8 cellular contexts compared by ENCODE assay signal in the genomic region with DNA sequence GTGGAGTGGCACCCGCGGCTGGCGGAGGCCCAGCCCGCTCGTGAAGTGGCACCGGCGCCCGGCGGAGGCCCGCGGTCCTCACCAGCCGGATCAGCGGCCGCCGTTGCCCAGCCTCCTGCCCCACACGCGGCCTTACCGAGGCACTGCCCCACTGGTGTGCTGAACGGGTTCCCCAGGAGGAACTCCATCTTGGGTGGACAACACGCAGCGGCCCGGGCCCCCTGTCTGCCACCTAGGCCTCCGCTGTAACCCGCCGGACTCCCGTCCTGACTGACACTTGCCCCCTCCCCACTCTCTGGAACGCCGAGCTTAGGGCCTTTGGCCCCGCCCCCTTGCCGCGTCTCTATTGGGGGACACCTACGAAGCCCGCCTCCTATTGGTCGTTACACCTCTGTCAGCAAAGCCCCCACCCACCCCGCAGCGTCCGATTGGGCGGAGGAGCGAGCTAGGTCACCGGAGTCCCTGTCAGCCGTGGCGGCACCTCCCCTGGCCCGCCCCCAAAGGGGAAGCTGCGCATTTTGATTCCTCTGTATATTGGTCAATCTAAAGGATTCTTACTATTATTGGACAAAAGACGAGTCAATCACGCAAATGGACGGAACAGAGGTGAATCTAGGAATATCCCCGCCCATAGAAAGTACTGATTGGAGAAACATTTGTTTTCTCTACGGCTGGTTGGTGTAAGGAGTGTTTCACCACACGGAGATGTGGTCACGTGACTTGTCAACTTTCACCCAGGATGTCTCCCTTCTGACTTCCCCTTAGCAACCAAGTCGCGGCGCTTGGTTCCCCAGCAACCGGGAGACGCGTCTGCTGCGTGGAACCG. TPM values are rescaled to one million over a fixed set of nuclear protein-coding genes. Genes with fewer than 3 reads are reported as not detected.
DNase-seq lines count a peak whose midpoint lies in the region; ATAC-seq and TF ChIP-seq lines count a peak whose summit lies in the region.

A gene with protein sequence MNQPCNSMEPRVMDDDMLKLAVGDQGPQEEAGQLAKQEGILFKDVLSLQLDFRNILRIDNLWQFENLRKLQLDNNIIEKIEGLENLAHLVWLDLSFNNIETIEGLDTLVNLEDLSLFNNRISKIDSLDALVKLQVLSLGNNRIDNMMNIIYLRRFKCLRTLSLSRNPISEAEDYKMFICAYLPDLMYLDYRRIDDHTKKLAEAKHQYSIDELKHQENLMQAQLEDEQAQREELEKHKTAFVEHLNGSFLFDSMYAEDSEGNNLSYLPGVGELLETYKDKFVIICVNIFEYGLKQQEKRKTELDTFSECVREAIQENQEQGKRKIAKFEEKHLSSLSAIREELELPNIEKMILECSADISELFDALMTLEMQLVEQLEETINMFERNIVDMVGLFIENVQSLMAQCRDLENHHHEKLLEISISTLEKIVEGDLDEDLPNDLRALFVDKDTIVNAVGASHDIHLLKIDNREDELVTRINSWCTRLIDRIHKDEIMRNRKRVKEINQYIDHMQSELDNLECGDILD (plus strand): TSS at position 737 of the 826 bp plus-strand sequence. CDS start 4,737 bp downstream, outside the sequence.
Gene TOM1L2, minus strand, starts transcription at position 275 of the 826 bp plus-strand sequence. Its CDS starts 87 bp downstream, at position 188.

- H3K36me3 ChIP-seq in DND-41 (ENCODE audit: insufficient read depth, low read length), result no peaks in the 10 kb centered on the region
- H3K36me3 ChIP-seq in KOPT-K1 (ENCODE audit: insufficient read depth, low read length), result no peaks in the 10 kb centered on the region
- no peaks in the 10 kb centered on the region for H3K36me3 ChIP-seq in Peyer's patch
- no peaks in the 10 kb centered on the region for H3K36me3 ChIP-seq in esophagus squamous epithelium
- no peaks in the 10 kb centered on the region for H3K36me3 ChIP-seq in muscle layer of duodenum (ENCODE audit: control insufficient read depth in 1 of 2, insufficient read depth in 2 of 2, low read length in 2 of 2)

- H3K9me3 ChIP-seq in DND-41 (ENCODE audit: insufficient read depth, low read length, severe bottlenecking) (no peaks in the 10 kb centered on the region), KOPT-K1 (ENCODE audit: insufficient read depth, low read length, poor library complexity, severe bottlenecking) (no peaks in the 10 kb centered on the region), Peyer's patch (no peaks in the 10 kb centered on the region), esophagus squamous epithelium (no peaks in the 10 kb centered on the region), muscle layer of duodenum (ENCODE audit: control insufficient read depth in 1 of 2, low read length in 2 of 2) (no peaks in the 10 kb centered on the region)

- H3K27me3 ChIP-seq in DND-41 (ENCODE audit: insufficient read depth, low read length, poor library complexity) (no peaks in the 10 kb centered on the region), Peyer's patch (no peaks in the 10 kb centered on the region), esophagus squamous epithelium (no peaks in the 10 kb centered on the region), muscle layer of duodenum (ENCODE audit: low read depth, low read length) (no peaks in the 10 kb centered on the region)

- TF ChIP-seq CTCF in DND-41 (IDR thresholded peaks at IDR 0.05; ENCODE audit: borderline replicate concordance, extremely low read depth, low read length, poor library complexity, severe bottlenecking), result no peak
- TF ChIP-seq CTCF in Peyer's patch (IDR thresholded peaks at IDR 0.05), result peak in 2 of 6 experiments; percentile 24 to 33
- TF ChIP-seq CTCF in esophagus squamous epithelium (IDR thresholded peaks at IDR 0.05), result peak in 3 of 6 experiments; percentile 6 to 42 (median 18)

- peaks cover 26% of the 10 kb centered on the region for H3K4me1 ChIP-seq in DND-41 (ENCODE audit: insufficient read depth, low read length)
- peaks cover 0 to 14% (median 4%) of the 10 kb centered on the region in 4 donors for H3K4me1 ChIP-seq in Peyer's patch
- peaks cover 17 to 54% (median 20%) of the 10 kb centered on the region in 3 donors for H3K4me1 ChIP-seq in esophagus squamous epithelium
- H3K4me1 ChIP-seq in muscle layer of duodenum (ENCODE audit: control insufficient read depth in 1 of 2, insufficient read depth in 2 of 2, low read length in 2 of 2), result peaks cover 11 to 28% of the 10 kb centered on the region in 2 donors

- H3K27ac ChIP-seq in DND-41 (ENCODE audit: low read length) (peak within 1 kb of the TSS; percentile 34), KOPT-K1 (ENCODE audit: low read depth, low read length, poor library complexity, severe bottlenecking) (peak within 1 kb of the TSS; percentile 52), Peyer's patch (peak within 1 kb of the TSS; percentile 83 to 89 (median 88)), esophagus squamous epithelium (peak within 1 kb of the TSS; percentile 91 to 99 (median 98)), muscle layer of duodenum (ENCODE audit: low read length) (peak within 1 kb of the TSS; percentile 67)

- peaks cover 16% of the 10 kb centered on the region for H3K79me2 ChIP-seq in DND-41 (ENCODE audit: insufficient read depth, low read length)

- H2AFZ ChIP-seq in DND-41 (ENCODE audit: low read depth, low read length), result peak within 1 kb of the TSS; percentile 82

- DNase-seq in DND-41, result peak; percentile 100
- peak; percentile 100 for DNase-seq in Peyer's patch
- peak; percentile 100 for DNase-seq in activated T-helper 1 cell treated with Interleukin-2 at 50 U/mL for 16 hours (ENCODE audit: low read depth)
- DNase-seq in esophagus squamous epithelium (lab: John Stamatoyannopoulos, UW), result peak; percentile 100
- DNase-seq in stimulated activated CD8-positive, alpha-beta memory T cell treated with anti-CD3 and anti-CD28 coated beads, Interleukin-7, amount 100 ng/mL, for 24 hours (ENCODE audit: low read depth), result peak; percentile 100

- intact Hi-C loops in esophagus squamous epithelium (cut with DNase I), result no loop called here

- peak; percentile 95 for ATAC-seq in DND-41 (ENCODE audit: insufficient read depth, low read depth)
- ATAC-seq in GM21825 (IDR thresholded peaks at IDR 0.05; ENCODE audit: unreplicated experiment), result peak; percentile 89

- H3K9ac ChIP-seq in DND-41 (ENCODE audit: low read depth, low read length), result peak within 1 kb of the TSS; percentile 69

- TF ChIP-seq POLR2A in Peyer's patch (IDR thresholded peaks at IDR 0.05) (peak; percentile 69 to 84), esophagus squamous epithelium (IDR thresholded peaks at IDR 0.05) (peak in 3 of 4 donors; percentile 87 to 97 (median 95))

- WGBS in esophagus squamous epithelium, 2 donors, result 0% methylated on average over 13 to 16 of the region's 59 CpGs

- peaks cover 7% of the 10 kb centered on the region; the same call in 1 of the 2 replicates for H4K20me1 ChIP-seq in DND-41 (ENCODE audit: insufficient read depth, low read length)

- H3K4me3 ChIP-seq in DND-41 (ENCODE audit: low read depth in 1 of 2, low read length in 2 of 2) (peak within 1 kb of the TSS; percentile 68 to 79; a peak in 3 of 4 replicates), Peyer's patch (peak within 1 kb of the TSS; percentile 65 to 97 (median 74)), esophagus squamous epithelium (peak within 1 kb of the TSS; percentile 68 to 98 (median 90)), muscle layer of duodenum (ENCODE audit: low read depth in 1 of 2, low read length in 2 of 2) (peak within 1 kb of the TSS; percentile 75 to 91)

- H3K4me2 ChIP-seq in DND-41 (ENCODE audit: insufficient read depth, low read length), result peak within 1 kb of the TSS; percentile 99

RNA-seq across cellular contexts. Expression of the first gene that starts in this region (rescaled TPM):
- 1 to 10 TPM in 2 of 4 donors, under 1 TPM in 1, not detected in 1; 0.57 to 6.3 (median 5.8) TPM for total RNA-seq in Peyer's patch
- total RNA-seq in esophagus squamous epithelium, result 1 to 10 TPM in 2 of 4 donors, under 1 TPM in 2; 0.11 to 2.5 (median 1.3) TPM

RNA-seq across cellular contexts. Expression of gene TOM1L2, which starts in this region (rescaled TPM):
- total RNA-seq in Peyer's patch (10 to 100 TPM; 49.5 to 74.8 (median 62.7) TPM), esophagus squamous epithelium (100 to 1,000 TPM in 1 of 4 donors, 10 to 100 TPM in 3; 55.5 to 118 (median 73.3) TPM)

Comparison
In these comparisons a context has a peak if more than half of its experiments do, and no peak if none do; other contexts are left out.
1. Peak in every context shown above with its lines: DNase-seq, ATAC-seq, H3K4me3 ChIP-seq and H3K27ac ChIP-seq.
2. H3K27ac ChIP-seq: peak in every context shown above with its lines; median percentile 98 in esophagus squamous epithelium; 88 in Peyer's patch; 67 in muscle layer of duodenum; 52 in KOPT-K1; 34 in DND-41.